Comparison of ENCODE assay signal across 8 cellular contexts in genomic region chr7:100584677-100585510, GRCh38. TPM values are rescaled to one million over a fixed set of nuclear protein-coding genes. Genes with fewer than 3 reads are reported as not detected.
A peak's percentile ranks its signal among the peaks of the same experiment; 100 is the strongest.
DNase-seq lines count a peak whose midpoint lies in the region; ATAC-seq and TF ChIP-seq lines count a peak whose summit lies in the region.

No MANE protein-coding gene starts in this region.

- H3K9ac ChIP-seq in NT2/D1 (ENCODE audit: insufficient read length, low read depth): peak overlapping the region; percentile 93

- H3K4me3 ChIP-seq in NT2/D1 (ENCODE audit: insufficient read length, low read depth): peak overlapping the region; percentile 86
- H3K4me3 ChIP-seq in lower lobe of right lung: peak overlapping the region; percentile 99
- peak overlapping the region; percentile 82 to 84 for H3K4me3 ChIP-seq in tibial artery

- intact Hi-C loops in dendritic cell treated with granulocyte-macrophage colony-stimulating factor and Interleukin-4, amounts not matched to agents 40 ng/mL and 50 ng/mL, for 4 days (cut with micrococcal nuclease): loop anchor here (10.0 kb wide), 1 partner anchor 90 kb away; the partner anchor contains the start of gene GNB2
- intact Hi-C loops in lower lobe of right lung (cut with DNase I): no loop called here
- intact Hi-C loops in tibial artery (cut with DNase I; ENCODE audit: low total_unique reads): loop anchor here (5.0 kb wide), 1 partner anchor 92 kb away; no protein-coding TSS in a partner anchor

- ATAC-seq in lower lobe of right lung (peak in 1 of 2 donors; percentile 0), GM18907 (IDR thresholded peaks at IDR 0.05; ENCODE audit: unreplicated experiment) (no peak)

- H3K4me1 ChIP-seq in NT2/D1 (ENCODE audit: insufficient read depth, insufficient read length) (peaks cover 18% of the 10 kb centered on the region), lower lobe of right lung (peaks cover 50% of the 10 kb centered on the region), tibial artery (peaks cover 0 to 47% (median 28%) of the 10 kb centered on the region in 4 donors)

- no peaks in the 10 kb centered on the region for H3K9me3 Mint-ChIP-seq in dendritic cell treated with granulocyte-macrophage colony-stimulating factor and Interleukin-4, amounts not matched to agents 40 ng/mL and 50 ng/mL, for 4 days

- H3K36me3 ChIP-seq in NT2/D1 (ENCODE audit: insufficient read depth, insufficient read length, low read length): peaks cover 29% of the 10 kb centered on the region
- H3K36me3 ChIP-seq in lower lobe of right lung: peaks cover 30% of the 10 kb centered on the region
- H3K36me3 ChIP-seq in tibial artery: peaks cover 22 to 27% (median 24%) of the 10 kb centered on the region in 3 donors

- peaks cover 20% of the 10 kb centered on the region for H3K36me3 Mint-ChIP-seq in dendritic cell treated with granulocyte-macrophage colony-stimulating factor and Interleukin-4, amounts not matched to agents 40 ng/mL and 50 ng/mL, for 4 days (ENCODE audit: low read depth)

- H3K27ac ChIP-seq in lower lobe of right lung (peak overlapping the region; percentile 98), tibial artery (peak overlapping the region; percentile 89 to 90)

- DNase-seq in activated CD4-positive, alpha-beta T cell treated with anti-CD3 and anti-CD28 coated beads for 48 hours: peak; percentile 30
- no peak for DNase-seq in activated CD4-positive, alpha-beta T cell treated with anti-CD3 and anti-CD28 coated beads for 1 hour
- DNase-seq in NT2/D1 (ENCODE audit: low read depth, low spot score) (no peak), lower lobe of right lung (peak; percentile 59), tibial artery (no peak), middle frontal gyrus (ENCODE audit: extremely low spot score, low spot score) (no peak)

- TF ChIP-seq CTCF in lower lobe of right lung (IDR thresholded peaks at IDR 0.05) (no peak), tibial artery (IDR thresholded peaks at IDR 0.05) (no peak)

- H3K4me3 Mint-ChIP-seq in dendritic cell treated with granulocyte-macrophage colony-stimulating factor and Interleukin-4, amounts not matched to agents 40 ng/mL and 50 ng/mL, for 4 days: peak overlapping the region; percentile 95

- H3K27me3 Mint-ChIP-seq in dendritic cell treated with granulocyte-macrophage colony-stimulating factor and Interleukin-4, amounts not matched to agents 40 ng/mL and 50 ng/mL, for 4 days: peaks cover 9% of the 10 kb centered on the region

- H3K27me3 ChIP-seq in NT2/D1 (ENCODE audit: insufficient read depth, insufficient read length) (no peaks in the 10 kb centered on the region), lower lobe of right lung (ENCODE audit: low read depth) (no peaks in the 10 kb centered on the region), tibial artery (peaks cover 0 to 2% of the 10 kb centered on the region in 2 donors)

- peak overlapping the region; percentile 90 for H3K27ac Mint-ChIP-seq in dendritic cell treated with granulocyte-macrophage colony-stimulating factor and Interleukin-4, amounts not matched to agents 40 ng/mL and 50 ng/mL, for 4 days

- peaks cover 51% of the 10 kb centered on the region for H3K4me1 Mint-ChIP-seq in dendritic cell treated with granulocyte-macrophage colony-stimulating factor and Interleukin-4, amounts not matched to agents 40 ng/mL and 50 ng/mL, for 4 days (ENCODE audit: low read depth)

- no peaks in the 10 kb centered on the region for H3K9me3 ChIP-seq in NT2/D1 (ENCODE audit: insufficient read depth, low read length)
- H3K9me3 ChIP-seq in lower lobe of right lung: no peaks in the 10 kb centered on the region
- H3K9me3 ChIP-seq in tibial artery: no peaks in the 10 kb centered on the region

RNA-seq across cellular contexts. Expression of gene LRCH4, which starts 1.0 kb away (rescaled TPM):
- total RNA-seq in lower lobe of right lung: 80.3 TPM

RNA-seq across cellular contexts. Expression of gene FBXO24, which starts 1.2 kb away (rescaled TPM):
- 0.74 TPM for total RNA-seq in lower lobe of right lung

RNA-seq across cellular contexts. Expression of gene SAP25, which starts 11.2 kb away (rescaled TPM):
- total RNA-seq in lower lobe of right lung: 10.6 TPM

RNA-seq across cellular contexts. Expression of gene PCOLCE, which starts 17.3 kb away (rescaled TPM):
- total RNA-seq in lower lobe of right lung: 75.2 TPM

RNA-seq across cellular contexts. Expression of gene MOSPD3, which starts 27.4 kb away (rescaled TPM):
- 19.5 TPM for total RNA-seq in lower lobe of right lung

Comparison
In these comparisons a context has a peak if more than half of its experiments do, and no peak if none do; other contexts are left out.
1. DNase-seq: peak in activated CD4-positive, alpha-beta T cell treated with anti-CD3 and anti-CD28 coated beads for 48 hours (single experiment) and lower lobe of right lung (single experiment); none in activated CD4-positive, alpha-beta T cell treated with anti-CD3 and anti-CD28 coated beads for 1 hour (single experiment), NT2/D1 (single experiment), tibial artery (0 of 2) and middle frontal gyrus (single experiment).
2. Peak in every context shown above with its lines, with median percentiles within 50 percentile points of each other: H3K4me3 ChIP-seq.